8 cellular contexts compared by ENCODE assay signal in genomic region chr3:53255360-53255774, GRCh38. TPM values are rescaled to one million over a fixed set of nuclear protein-coding genes. Genes with fewer than 3 reads are reported as not detected.
A peak's percentile ranks its signal among the peaks of the same experiment; 100 is the strongest.
DNase-seq lines count a peak whose midpoint lies in the region; ATAC-seq and TF ChIP-seq lines count a peak whose summit lies in the region.

No MANE protein-coding gene starts in this region.

- H3K9ac ChIP-seq in HUES6 (ENCODE audit: low read length) (peak overlapping the region; percentile 95), neural progenitor cell (peak overlapping the region; percentile 72)

- H3K36me3 ChIP-seq in HUES6 (ENCODE audit: control insufficient read depth, insufficient read depth, low read length), result peaks cover 12% of the 10 kb centered on the region
- no peaks in the 10 kb centered on the region for H3K36me3 ChIP-seq in esophagus muscularis mucosa
- no peaks in the 10 kb centered on the region for H3K36me3 ChIP-seq in neural progenitor cell
- no peaks in the 10 kb centered on the region for H3K36me3 ChIP-seq in upper lobe of right lung

- H3K4me3 Mint-ChIP-seq in Calu3 (ENCODE audit: low read depth, unreplicated experiment), result peak overlapping the region; percentile 87
- peak overlapping the region; percentile 95 for H3K4me3 Mint-ChIP-seq in neural progenitor cell

- no peak for TF ChIP-seq CTCF in Calu3 (IDR thresholded peaks at IDR 0.05; ENCODE audit: unreplicated experiment)
- TF ChIP-seq CTCF in esophagus muscularis mucosa (IDR thresholded peaks at IDR 0.05), result no peak
- TF ChIP-seq CTCF in neural progenitor cell (IDR thresholded peaks at IDR 0.05), result no peak
- no peak for TF ChIP-seq CTCF in upper lobe of right lung (IDR thresholded peaks at IDR 0.05)

- H2AFZ ChIP-seq in neural progenitor cell (replicated peaks), result peak overlapping the region; percentile 56

- H3K27me3 ChIP-seq in HUES6 (ENCODE audit: control insufficient read depth, insufficient read depth, low read length) (no peaks in the 10 kb centered on the region), esophagus muscularis mucosa (no peaks in the 10 kb centered on the region), neural progenitor cell (no peaks in the 10 kb centered on the region), upper lobe of right lung (no peaks in the 10 kb centered on the region)

- peak overlapping the region; percentile 68 for H3K27ac Mint-ChIP-seq in Calu3 (ENCODE audit: unreplicated experiment)
- H3K27ac Mint-ChIP-seq in neural progenitor cell, result no peak overlapping the region

- no peaks in the 10 kb centered on the region for H3K9me3 Mint-ChIP-seq in Calu3 (ENCODE audit: low read depth, unreplicated experiment)
- H3K9me3 Mint-ChIP-seq in neural progenitor cell, result no peaks in the 10 kb centered on the region

- peaks cover 44% of the 10 kb centered on the region for H4K20me1 ChIP-seq in neural progenitor cell (ENCODE audit: low read depth)

- peaks cover 57% of the 10 kb centered on the region for H3K79me2 ChIP-seq in neural progenitor cell (ENCODE audit: low read depth)

- CTCF ChIA-PET in Calu3 (lab: Charles Lee), result interaction anchor here (0.6 to 0.9 kb wide), 5 partner anchors 10 to 589 kb away, joined by 3 to 6 read pairs (median 4); no protein-coding TSS in a partner anchor

- H3K4me1 ChIP-seq in HUES6 (ENCODE audit: control insufficient read depth, insufficient read depth, low read length) (peaks cover 48% of the 10 kb centered on the region), esophagus muscularis mucosa (peaks cover 51 to 58% (median 54%) of the 10 kb centered on the region in 4 donors), neural progenitor cell (peaks cover 38% of the 10 kb centered on the region), upper lobe of right lung (peaks cover 33% of the 10 kb centered on the region)

- H3K4me1 Mint-ChIP-seq in Calu3 (ENCODE audit: low read depth, unreplicated experiment) (peaks cover 31% of the 10 kb centered on the region), neural progenitor cell (peaks cover 54% of the 10 kb centered on the region)

- 0% methylated on average over 8 of the region's 49 CpGs for WGBS in esophagus muscularis mucosa

- H3K27me3 Mint-ChIP-seq in Calu3 (ENCODE audit: unreplicated experiment), result no peaks in the 10 kb centered on the region
- H3K27me3 Mint-ChIP-seq in neural progenitor cell (ENCODE audit: insufficient read depth, low read depth), result peaks cover 4% of the 10 kb centered on the region

- intact Hi-C loops in Calu3 (cut with micrococcal nuclease; ENCODE audit: unreplicated experiment), result loop anchor here (2.0 kb wide), 1 partner anchor 17 kb away; no protein-coding TSS in a partner anchor
- intact Hi-C loops in esophagus muscularis mucosa (cut with DNase I), result loop anchor here (5.0 kb wide), 1 partner anchor 92 kb away; the partner anchor contains the start of gene DCP1A
- intact Hi-C loops in upper lobe of right lung (cut with DNase I), result no loop called here

- peak overlapping the region; percentile 91 for H3K4me3 ChIP-seq in HUES6 (ENCODE audit: low read depth, low read length)
- peak overlapping the region; percentile 82 to 99 (median 98) for H3K4me3 ChIP-seq in esophagus muscularis mucosa
- H3K4me3 ChIP-seq in neural progenitor cell, result peak overlapping the region; percentile 94
- peak overlapping the region; percentile 97 for H3K4me3 ChIP-seq in upper lobe of right lung

- ATAC-seq in GM21390 (IDR thresholded peaks at IDR 0.05; ENCODE audit: unreplicated experiment), result peak; percentile 38
- peak; percentile 44 for ATAC-seq in upper lobe of right lung

- peaks cover 37% of the 10 kb centered on the region for H3F3A ChIP-seq in neural progenitor cell (ENCODE audit: low read depth)

- no peak for DNase-seq in Calu3
- peak; percentile 76 for DNase-seq in activated CD8-positive, alpha-beta memory T cell treated with anti-CD3 and anti-CD28 coated beads, Interleukin-2, amount 50 U/mL, for 48 hours
- DNase-seq in esophagus muscularis mucosa (ENCODE audit: extremely low spot score), result no peak
- no peak for DNase-seq in neural progenitor cell (ENCODE audit: low spot score)
- DNase-seq in upper lobe of right lung, result peak; percentile 79
- DNase-seq in SIG-M5 (lab: John Stamatoyannopoulos, UW), result no peak

- TF ChIP-seq POLR2A in esophagus muscularis mucosa (IDR thresholded peaks at IDR 0.05; ENCODE audit: low read depth), result no peak

- H3K36me3 Mint-ChIP-seq in Calu3 (ENCODE audit: insufficient read depth, unreplicated experiment) (peaks cover 47% of the 10 kb centered on the region), neural progenitor cell (peaks cover 5% of the 10 kb centered on the region)

- H3K27ac ChIP-seq in HUES6 (ENCODE audit: low read depth, low read length) (peak overlapping the region; percentile 88), esophagus muscularis mucosa (replicated peaks in 1 of 4) (peak overlapping the region; percentile 89 to 95 (median 92)), neural progenitor cell (peak overlapping the region; percentile 67), upper lobe of right lung (peak overlapping the region; percentile 82)

- peak overlapping the region; percentile 92 for H3K4me2 ChIP-seq in neural progenitor cell

- BruUV-seq in Calu3 (replicated peaks; lab: Mats Ljungman, UMichigan), result no TSS peak

- no peak for TF ChIP-seq EP300 in esophagus muscularis mucosa (IDR thresholded peaks at IDR 0.05)

- H3K9me3 ChIP-seq in HUES6 (ENCODE audit: control insufficient read depth, insufficient read depth, low read depth, low read length), result no peaks in the 10 kb centered on the region
- H3K9me3 ChIP-seq in esophagus muscularis mucosa, result no peaks in the 10 kb centered on the region
- no peaks in the 10 kb centered on the region for H3K9me3 ChIP-seq in neural progenitor cell (ENCODE audit: low read depth)
- no peaks in the 10 kb centered on the region for H3K9me3 ChIP-seq in upper lobe of right lung

RNA-seq across cellular contexts. Expression of gene TKT, which starts 0.5 kb away (rescaled TPM):
- total RNA-seq in Calu3 (2022), result 391 and 446 TPM in 2 replicates
- total RNA-seq in esophagus muscularis mucosa, result 100 to 1,000 TPM; 295 to 524 (median 378) TPM
- 292 and 555 TPM in 2 replicates for total RNA-seq in neural progenitor cell (ENCODE audit: low replicate concordance)
- 432 TPM for total RNA-seq in upper lobe of right lung

Comparison
In these comparisons a context has a peak if more than half of its experiments do, and no peak if none do; other contexts are left out.
1. DNase-seq: peak in activated CD8-positive, alpha-beta memory T cell treated with anti-CD3 and anti-CD28 coated beads, Interleukin-2, amount 50 U/mL, for 48 hours (single experiment) and upper lobe of right lung (single experiment); none in Calu3 (single experiment), esophagus muscularis mucosa (single experiment), neural progenitor cell (single experiment) and SIG-M5 (single experiment).
2. Peak in every context shown above with its lines, with median percentiles within 50 percentile points of each other: H3K27ac ChIP-seq and H3K4me3 ChIP-seq.